ENCODE assay signal across 1 cellular context in the genomic region with DNA sequence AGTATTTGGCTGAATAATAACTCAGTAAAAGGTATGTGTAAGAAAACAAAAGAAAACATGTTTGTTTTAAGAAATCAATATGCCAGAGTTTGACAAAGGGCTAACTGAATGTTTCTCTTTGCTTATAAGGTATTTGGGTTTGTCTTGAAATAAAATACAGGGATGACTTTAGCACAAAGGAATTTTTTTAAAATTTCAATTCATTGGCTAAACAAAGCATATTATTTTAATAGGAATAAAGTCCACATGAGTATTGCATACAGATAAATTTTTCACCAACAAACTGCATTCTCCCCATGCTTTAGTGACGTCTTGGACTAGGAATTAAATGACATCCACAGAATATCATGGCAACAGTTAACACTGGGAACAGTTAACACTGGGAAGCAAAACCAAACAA.
TF ChIP-seq lines count a peak whose summit lies in the region.

No MANE protein-coding gene starts in this region.

TF ChIP-seq in A549, 52 proteins besides CTCF, POLR2A, EP300 and RAD21 (continued from another document):
- TF ChIP-seq, protein P1, sequence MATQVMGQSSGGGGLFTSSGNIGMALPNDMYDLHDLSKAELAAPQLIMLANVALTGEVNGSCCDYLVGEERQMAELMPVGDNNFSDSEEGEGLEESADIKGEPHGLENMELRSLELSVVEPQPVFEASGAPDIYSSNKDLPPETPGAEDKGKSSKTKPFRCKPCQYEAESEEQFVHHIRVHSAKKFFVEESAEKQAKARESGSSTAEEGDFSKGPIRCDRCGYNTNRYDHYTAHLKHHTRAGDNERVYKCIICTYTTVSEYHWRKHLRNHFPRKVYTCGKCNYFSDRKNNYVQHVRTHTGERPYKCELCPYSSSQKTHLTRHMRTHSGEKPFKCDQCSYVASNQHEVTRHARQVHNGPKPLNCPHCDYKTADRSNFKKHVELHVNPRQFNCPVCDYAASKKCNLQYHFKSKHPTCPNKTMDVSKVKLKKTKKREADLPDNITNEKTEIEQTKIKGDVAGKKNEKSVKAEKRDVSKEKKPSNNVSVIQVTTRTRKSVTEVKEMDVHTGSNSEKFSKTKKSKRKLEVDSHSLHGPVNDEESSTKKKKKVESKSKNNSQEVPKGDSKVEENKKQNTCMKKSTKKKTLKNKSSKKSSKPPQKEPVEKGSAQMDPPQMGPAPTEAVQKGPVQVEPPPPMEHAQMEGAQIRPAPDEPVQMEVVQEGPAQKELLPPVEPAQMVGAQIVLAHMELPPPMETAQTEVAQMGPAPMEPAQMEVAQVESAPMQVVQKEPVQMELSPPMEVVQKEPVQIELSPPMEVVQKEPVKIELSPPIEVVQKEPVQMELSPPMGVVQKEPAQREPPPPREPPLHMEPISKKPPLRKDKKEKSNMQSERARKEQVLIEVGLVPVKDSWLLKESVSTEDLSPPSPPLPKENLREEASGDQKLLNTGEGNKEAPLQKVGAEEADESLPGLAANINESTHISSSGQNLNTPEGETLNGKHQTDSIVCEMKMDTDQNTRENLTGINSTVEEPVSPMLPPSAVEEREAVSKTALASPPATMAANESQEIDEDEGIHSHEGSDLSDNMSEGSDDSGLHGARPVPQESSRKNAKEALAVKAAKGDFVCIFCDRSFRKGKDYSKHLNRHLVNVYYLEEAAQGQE (IDR thresholded peaks at IDR 0.05) = no peak
